Comparison of ENCODE assay signal across 8 cellular contexts in genomic region chr16:75463417-75464129, GRCh38. TPM values are rescaled to one million over a fixed set of nuclear protein-coding genes. Genes with fewer than 3 reads are reported as not detected.
DNase-seq lines count a peak whose midpoint lies in the region; ATAC-seq, FAIRE-seq and TF ChIP-seq lines count a peak whose summit lies in the region.
"Not testable (repeated sequence)": the region's sequence is repeated elsewhere in the genome, so short reads cannot be mapped to it uniquely, and the experiment has no call there.

No MANE protein-coding gene starts in this region.

- H4K20me1 ChIP-seq in Karpas-422 (ENCODE audit: insufficient read depth, low read depth, low read length); GM12878 (ENCODE audit: control insufficient read depth, insufficient read depth): not testable (repeated sequence)

- not testable (repeated sequence) for H3K27me3 Mint-ChIP-seq in T-helper 17 cell

- H3K4me3 ChIP-seq in HEK293 (ENCODE audit: low read depth, low read length) (peak overlapping the region; percentile 95), Karpas-422 (ENCODE audit: low read length) (peak overlapping the region; percentile 77), GM12878 (peak overlapping the region; percentile 89), thyroid gland (replicated peaks in 1 of 3) (peak overlapping the region; percentile 64 to 89 (median 84))

- DNase-seq in GM03348 (ENCODE audit: low spot score): peak; percentile 60
- DNase-seq in Karpas-422: peak; percentile 65
- not testable (repeated sequence) for DNase-seq in T-helper 17 cell; GM12878 (ENCODE audit: low read depth, low spot score); left ventricle myocardium superior
- peak; percentile 23 for DNase-seq in occipital lobe (lab: John Stamatoyannopoulos, UW)
- peak; percentile 41 to 67 for DNase-seq in thyroid gland

- H2AFZ ChIP-seq in Karpas-422 (ENCODE audit: low read length): peak overlapping the region; percentile 82; the same call in 1 of the 2 replicates
- peak overlapping the region; percentile 97 for H2AFZ ChIP-seq in GM12878 (ENCODE audit: control insufficient read depth, low read depth, low read length)

- H3K4me3 Mint-ChIP-seq in T-helper 17 cell: peak overlapping the region; percentile 97

- H3K27me3 ChIP-seq in Karpas-422 (ENCODE audit: low read length); GM12878 (replicated peaks in 1 of 2; ENCODE audit: control insufficient read depth in 2 of 2, insufficient read depth in 2 of 2, low read length in 1 of 2); thyroid gland: not testable (repeated sequence)

- ATAC-seq in T-helper 17 cell: not testable (repeated sequence)
- ATAC-seq in GM12878 (peak; percentile 40), left ventricle myocardium superior (peak; percentile 29)

- SMC1A ChIA-PET in GM12878 (lab: Charles Lee; ENCODE audit: uncharacterized antibody, unreplicated experiment): interaction anchor here (0.8 to 1.2 kb wide), 4 partner anchors 23 to 184 kb away, joined by 3 to 7 read pairs (median 3); partner anchors contain the start of genes CFDP1, KARS1 and TERF2IP

- not testable (repeated sequence) for H3K9me2 ChIP-seq in Karpas-422 (replicated peaks; ENCODE audit: insufficient read depth, low read length)

- peaks cover 55% of the 10 kb centered on the region for H3K79me2 ChIP-seq in Karpas-422 (ENCODE audit: low read length)
- peaks cover 48% of the 10 kb centered on the region for H3K79me2 ChIP-seq in GM12878 (ENCODE audit: control insufficient read depth, insufficient read depth, low read length)

- CTCF ChIA-PET in HEK293 (lab: Yijun Ruan, JAX) (interaction anchor here (0.6 to 2.9 kb wide), 14 partner anchors 8 to 265 kb away, joined by 3 to 17 read pairs (median 3); partner anchors contain the start of genes CFDP1 and TMEM231), GM12878 (lab: Yijun Ruan, JAX) (interaction anchor here (0.7 to 4.3 kb wide), 16 partner anchors 8 to 264 kb away, joined by 3 to 34 read pairs (median 4); partner anchors contain the start of gene CFDP1)

- not testable (repeated sequence) for TF ChIP-seq POLR2A in GM12878 (IDR thresholded peaks at IDR 0.05; ENCODE audit: low read depth, low read length); thyroid gland (IDR thresholded peaks at IDR 0.05)

- 1% methylated on average over 39 of the region's 39 CpGs for WGBS in GM12878 (ENCODE audit: insufficient coverage, insufficient replicate concordance, low lambda C conversion rate, missing lambda C conversion rate)
- 3 to 5% methylated on average over 19 to 24 of the region's 39 CpGs for WGBS in thyroid gland, 2 donors

- intact Hi-C loops in GM12878 (cut with micrococcal nuclease; ENCODE audit: unreplicated experiment) (loop anchor here (1.0 to 5.0 kb wide), 6 partner anchors 30 to 264 kb away; partner anchors contain the start of genes ADAT1 and CFDP1), thyroid gland (cut with DNase I) (loop anchor here (2.0 kb wide), 1 partner anchor 31 kb away; the partner anchor contains the start of gene CFDP1)
- intact Hi-C loops in left ventricle myocardium superior (cut with micrococcal nuclease): not testable (repeated sequence)

- H3K4me2 ChIP-seq in Karpas-422 (ENCODE audit: low read depth, low read length, poor library complexity, severe bottlenecking) (peak overlapping the region; percentile 75), GM12878 (ENCODE audit: control insufficient read depth, insufficient read depth) (peak overlapping the region; percentile 82)

- TF ChIP-seq EP300 in GM12878 (IDR thresholded peaks at IDR 0.05; ENCODE audit: borderline replicate concordance in 1 of 2, control insufficient read depth in 1 of 2, low read depth in 2 of 2, low read length in 2 of 2): not testable (repeated sequence)

- BruUV-seq in GM12878 (replicated peaks; lab: Mats Ljungman, UMichigan): TSS peak; percentile 65

- TF ChIP-seq RAD21 in GM12878 (IDR thresholded peaks at IDR 0.05; ENCODE audit: insufficient read depth, low read depth, low read length): not testable (repeated sequence)

- H3K9ac ChIP-seq in Karpas-422 (ENCODE audit: low read length) (peak overlapping the region; percentile 89), GM12878 (ENCODE audit: control insufficient read depth, insufficient read depth, low read length) (peak overlapping the region; percentile 82)

- peaks cover 39% of the 10 kb centered on the region for H3K4me1 Mint-ChIP-seq in T-helper 17 cell

- in situ Hi-C loops in GM12878 (cut with MboI): loop anchor here (10.0 to 25.0 kb wide), 2 partner anchors 161 to 1724 kb away; partner anchors contain the start of genes ADAT1, MON1B and SYCE1L

- peaks cover 11% of the 10 kb centered on the region for H3K4me1 ChIP-seq in HEK293 (ENCODE audit: control insufficient read depth, insufficient read depth, low read length)
- peaks cover 10% of the 10 kb centered on the region for H3K4me1 ChIP-seq in Karpas-422 (ENCODE audit: low read length)
- H3K4me1 ChIP-seq in GM12878 (ENCODE audit: control insufficient read depth, insufficient read depth, low read length): not testable (repeated sequence)
- H3K4me1 ChIP-seq in thyroid gland: peaks cover 6 to 16% of the 10 kb centered on the region in 2 donors

- RAD21 ChIA-PET in GM12878 (lab: Charles Lee; ENCODE audit: unreplicated experiment): interaction anchor here (0.8 to 2.6 kb wide), 6 partner anchors 42 to 264 kb away, joined by 3 to 14 read pairs (median 3); partner anchors contain the start of genes ADAT1, KARS1 and TERF2IP

- H3K9me3 ChIP-seq in HEK293 (ENCODE audit: control insufficient read depth, insufficient read depth, low read depth, low read length); Karpas-422 (ENCODE audit: low read length); T-helper 17 cell (ENCODE audit: control insufficient read depth, low read length, poor library complexity, severe bottlenecking); GM12878 (replicated peaks; ENCODE audit: control insufficient read depth, insufficient read depth, low read length); thyroid gland: not testable (repeated sequence)

- H3K36me3 Mint-ChIP-seq in T-helper 17 cell (ENCODE audit: low read depth): not testable (repeated sequence)

- POLR2A ChIA-PET in HEK293 (lab: Yijun Ruan, JAX) (interaction anchor here (0.7 to 2.1 kb wide), 6 partner anchors 8 to 184 kb away, joined by 3 to 9 read pairs (median 5); partner anchors contain the start of genes ADAT1, CFDP1, KARS1 and TERF2IP), GM12878 (lab: Charles Lee) (interaction anchor here (0.6 to 1.3 kb wide), 6 partner anchors 30 to 137 kb away, joined by 3 to 7 read pairs (median 3); partner anchors contain the start of gene CFDP1)

- not testable (repeated sequence) for FAIRE-seq in GM12878 (lab: Jason Lieb, UNC)

- H3K36me3 ChIP-seq in HEK293 (ENCODE audit: control insufficient read depth in 2 of 2, insufficient read depth in 1 of 2, low read length in 2 of 2); Karpas-422 (ENCODE audit: insufficient read depth, low read length); GM12878 (ENCODE audit: control insufficient read depth in 2 of 2, insufficient read depth in 2 of 2, low read length in 1 of 2); thyroid gland: not testable (repeated sequence)

- TF ChIP-seq CTCF in HEK293 (tag by site-specific recombination; IDR thresholded peaks at IDR 0.05); GM12878 (IDR thresholded peaks at IDR 0.05 in 2 of 3, conservative IDR thresholded peaks at IDR 0.05 in 1 of 3; ENCODE audit: control insufficient read depth in 2 of 3, extremely low read depth in 1 of 3, insufficient read depth in 1 of 3, low read depth in 3 of 3, low read length in 3 of 3); thyroid gland (IDR thresholded peaks at IDR 0.05): not testable (repeated sequence)

- H3K27ac ChIP-seq in HEK293 (ENCODE audit: extremely low read depth, low read depth, low read length) (peak overlapping the region; percentile 84; the same call in 1 of the 2 replicates), Karpas-422 (ENCODE audit: low read length) (0 out of 2 replicates have a peak overlapping the region, but pooled peaks have one; percentile 25), GM12878 (ENCODE audit: control insufficient read depth, insufficient read depth) (peak overlapping the region; percentile 85), thyroid gland (peak overlapping the region; percentile 82 to 95 (median 86))

- peak overlapping the region; percentile 90 for H3K27ac Mint-ChIP-seq in T-helper 17 cell

RNA-seq across cellular contexts. Expression of gene TMEM170A, which starts 0.9 kb away (rescaled TPM):
- total RNA-seq in Karpas-422 (2014; rRNA removed; shearing (Covaris generic); ENCODE audit: low replicate concordance): 32.0 and 45.9 TPM in 2 replicates
- total RNA-seq in T-helper 17 cell: 10 to 100 TPM; 39.7 to 46.5 TPM
- total RNA-seq in GM12878 (2013; cell fraction: nucleolus; rRNA removed): 41.6 and 42.7 TPM in 2 replicates
- total RNA-seq in GM12878 (2014; rRNA removed): 22.9 and 26.4 TPM in 2 replicates
- 17.7 and 18.9 TPM in 2 replicates for total RNA-seq in GM12878 (2014; rRNA removed; fragmentation: Illumina TruSeq; extraction: Trizol)
- total RNA-seq in GM12878 (2021): 20.7 and 23.0 TPM in 2 replicates
- 11.7 TPM for polyA plus RNA-seq in GM12878 (2011; ENCODE audit: low read depth)
- 28.2 and 41.5 TPM in 2 replicates for polyA plus RNA-seq in GM12878 (2011; rRNA removed)
- 16.9 and 17.4 TPM in 2 replicates for polyA plus RNA-seq in GM12878 (2011; cell fraction: cytosol; rRNA removed)
- polyA plus RNA-seq in GM12878 (2011; cell fraction: nucleus; rRNA removed): 6.2 and 8.4 TPM in 2 replicates
- 13.0 and 16.0 TPM in 2 replicates for polyA plus RNA-seq in GM12878 (2012)
- polyA plus RNA-seq in GM12878 (2014; fragmentation: Illumina TruSeq; extraction: Trizol): 13.5 and 16.5 TPM in 2 replicates
- polyA plus RNA-seq in GM12878 (2014; fragmentation: Nextera tagmentation; extraction: Ambion mirVana): 1 to 10 TPM; 7.3 to 7.8 TPM
- polyA plus RNA-seq in GM12878 (2014; rRNA removed): 11.5 and 14.6 TPM in 2 replicates
- 10 to 100 TPM; 23.5 to 27.5 TPM for polyA plus RNA-seq in GM12878 (2016; fragmentation: Nextera tagmentation; extraction: Ambion mirVana)
- polyA minus RNA-seq in GM12878 (2011; rRNA and poly(A)+ RNA removed): 21.9 and 22.6 TPM in 2 replicates
- polyA minus RNA-seq in GM12878 (2011; cell fraction: cytosol; rRNA and poly(A)+ RNA removed): 10.2 and 12.9 TPM in 2 replicates
- polyA minus RNA-seq in GM12878 (2011; cell fraction: nucleus; rRNA and poly(A)+ RNA removed): 4.4 and 8.4 TPM in 2 replicates
- total RNA-seq in left ventricle myocardium superior: 8.6 TPM
- total RNA-seq in occipital lobe: 30.7 TPM
- total RNA-seq in thyroid gland: 10 to 100 TPM; 27.1 to 41.9 (median 30.7) TPM

RNA-seq across cellular contexts. Expression of gene CFDP1, which starts 30.3 kb away (rescaled TPM):
- total RNA-seq in Karpas-422 (2014; rRNA removed; shearing (Covaris generic); ENCODE audit: low replicate concordance): 33.5 and 64.0 TPM in 2 replicates
- total RNA-seq in T-helper 17 cell (10 to 100 TPM; 33.6 to 34.7 TPM), GM12878 (2014; rRNA removed) (22.3 TPM in 2 replicates), GM12878 (2014; rRNA removed; fragmentation: Illumina TruSeq; extraction: Trizol) (58.3 and 61.4 TPM in 2 replicates), GM12878 (2021) (25.5 and 29.4 TPM in 2 replicates), left ventricle myocardium superior (24.7 TPM), occipital lobe (37.3 TPM), thyroid gland (10 to 100 TPM; 50.5 to 77.9 (median 60.7) TPM)
- total RNA-seq in GM12878 (2013; cell fraction: nucleolus; rRNA removed): 113 and 119 TPM in 2 replicates
- 48.3 TPM for polyA plus RNA-seq in GM12878 (2011; ENCODE audit: low read depth)
- polyA plus RNA-seq in GM12878 (2011; rRNA removed) (34.6 and 58.3 TPM in 2 replicates), GM12878 (2014; fragmentation: Illumina TruSeq; extraction: Trizol) (64.8 and 82.1 TPM in 2 replicates), GM12878 (2014; fragmentation: Nextera tagmentation; extraction: Ambion mirVana) (10 to 100 TPM; 36.6 to 60.8 TPM), GM12878 (2014; rRNA removed) (25.6 and 34.5 TPM in 2 replicates), GM12878 (2016; fragmentation: Nextera tagmentation; extraction: Ambion mirVana) (10 to 100 TPM; 36.7 to 39.0 TPM)
- polyA plus RNA-seq in GM12878 (2011; cell fraction: cytosol; rRNA removed): 14.3 and 15.0 TPM in 2 replicates
- 11.2 and 13.5 TPM in 2 replicates for polyA plus RNA-seq in GM12878 (2011; cell fraction: nucleus; rRNA removed)
- 44.4 and 47.5 TPM in 2 replicates for polyA plus RNA-seq in GM12878 (2012)
- 11.7 and 15.1 TPM in 2 replicates for polyA minus RNA-seq in GM12878 (2011; rRNA and poly(A)+ RNA removed)
- 6.1 and 8.6 TPM in 2 replicates for polyA minus RNA-seq in GM12878 (2011; cell fraction: cytosol; rRNA and poly(A)+ RNA removed)
- polyA minus RNA-seq in GM12878 (2011; cell fraction: nucleus; rRNA and poly(A)+ RNA removed): 8.9 and 19.1 TPM in 2 replicates

RNA-seq across cellular contexts. Expression of gene CHST6, which starts 31.7 kb away (rescaled TPM):
- not detected in 2 replicates for total RNA-seq in Karpas-422 (2014; rRNA removed; shearing (Covaris generic); ENCODE audit: low replicate concordance)
- not detected for total RNA-seq in T-helper 17 cell
- 1.9 and 3.4 TPM in 2 replicates for total RNA-seq in GM12878 (2013; cell fraction: nucleolus; rRNA removed)
- total RNA-seq in GM12878 (2014; rRNA removed): 1.1 and 2.5 TPM in 2 replicates
- total RNA-seq in GM12878 (2014; rRNA removed; fragmentation: Illumina TruSeq; extraction: Trizol): 0.64 and 0.67 TPM in 2 replicates
- 1.9 and 2.5 TPM in 2 replicates for total RNA-seq in GM12878 (2021)
- polyA plus RNA-seq in GM12878 (2011; ENCODE audit: low read depth): 0.52 TPM
- 0.20 and 0.29 TPM in 2 replicates for polyA plus RNA-seq in GM12878 (2011; rRNA removed)
- polyA plus RNA-seq in GM12878 (2011; cell fraction: cytosol; rRNA removed): 0.25 and 0.43 TPM in 2 replicates
- 0.45 and 0.51 TPM in 2 replicates for polyA plus RNA-seq in GM12878 (2011; cell fraction: nucleus; rRNA removed)
- 0.66 and 0.94 TPM in 2 replicates for polyA plus RNA-seq in GM12878 (2012)
- polyA plus RNA-seq in GM12878 (2014; fragmentation: Illumina TruSeq; extraction: Trizol): 0.48 and 0.57 TPM in 2 replicates
- under 1 TPM; 0.14 to 0.18 TPM for polyA plus RNA-seq in GM12878 (2014; fragmentation: Nextera tagmentation; extraction: Ambion mirVana)
- 1.3 and 1.6 TPM in 2 replicates for polyA plus RNA-seq in GM12878 (2014; rRNA removed)
- polyA plus RNA-seq in GM12878 (2016; fragmentation: Nextera tagmentation; extraction: Ambion mirVana): under 1 TPM; 0.28 to 0.46 TPM
- polyA minus RNA-seq in GM12878 (2011; rRNA and poly(A)+ RNA removed): 0.57 and 0.66 TPM in 2 replicates
- 0.10 and 0.40 TPM in 2 replicates for polyA minus RNA-seq in GM12878 (2011; cell fraction: cytosol; rRNA and poly(A)+ RNA removed)
- polyA minus RNA-seq in GM12878 (2011; cell fraction: nucleus; rRNA and poly(A)+ RNA removed): 0.24 and 0.48 TPM in 2 replicates
- 0.27 TPM for total RNA-seq in left ventricle myocardium superior
- total RNA-seq in occipital lobe: 0.94 TPM
- total RNA-seq in thyroid gland: under 1 TPM in 3 of 4 donors, not detected in 1; 0.13 to 0.29 (median 0.22) TPM

Comparison
In these comparisons a context has a peak if more than half of its experiments do, and no peak if none do; other contexts are left out.
1. H3K27ac ChIP-seq: peak in every context shown above with its lines; median percentile 86 in thyroid gland; 85 in GM12878; 84 in HEK293; 25 in Karpas-422.